Comparison of ENCODE assay signal across 1 cellular context in the genomic region with DNA sequence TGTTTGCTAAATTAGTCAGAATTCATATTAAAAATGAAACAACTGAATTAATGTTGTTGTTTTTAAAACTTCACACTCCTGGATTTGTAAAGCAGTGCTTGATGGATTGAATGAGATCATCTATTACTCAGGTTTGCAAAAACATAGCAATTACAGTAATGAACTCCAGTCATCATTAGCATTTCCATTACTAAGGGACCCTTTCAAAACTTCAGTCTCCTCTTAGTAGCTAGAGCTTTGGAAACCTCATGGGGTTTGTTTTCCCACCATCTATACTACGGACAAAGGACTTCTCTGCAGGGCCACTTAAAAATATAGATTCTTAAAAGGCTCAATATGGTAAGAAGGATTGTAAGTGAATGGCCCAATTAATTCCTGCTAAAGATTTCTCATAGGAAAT.
TF ChIP-seq lines count a peak whose summit lies in the region.

No MANE protein-coding gene starts in this region.

TF ChIP-seq in IMR-90, 13 proteins besides CTCF, POLR2A, EP300 and RAD21 (continued from another document):
- TF ChIP-seq CHD1 (IDR thresholded peaks at IDR 0.05; ENCODE audit: low read depth, low read length) (no peak), CEBPB (IDR thresholded peaks at IDR 0.05; ENCODE audit: low read depth, low read length) (no peak), BHLHE40 (IDR thresholded peaks at IDR 0.05; ENCODE audit: low read depth, low read length) (no peak), SMC3 (IDR thresholded peaks at IDR 0.05; ENCODE audit: low read depth, low read length) (no peak), MAFK (IDR thresholded peaks at IDR 0.05; ENCODE audit: low read depth, low read length) (no peak), MAZ (IDR thresholded peaks at IDR 0.05; ENCODE audit: borderline replicate concordance, low read depth, low read length) (no peak), RCOR1 (IDR thresholded peaks at IDR 0.05; ENCODE audit: insufficient replicate concordance, low read length) (no peak), NFE2L2 (IDR thresholded peaks at IDR 0.05; ENCODE audit: low read depth, low read length) (no peak), RFX5 (IDR thresholded peaks at IDR 0.05; ENCODE audit: low read depth, low read length) (no peak), MXI1 (IDR thresholded peaks at IDR 0.05; ENCODE audit: borderline replicate concordance, low read depth, low read length) (no peak)
- TF ChIP-seq, protein P1, sequence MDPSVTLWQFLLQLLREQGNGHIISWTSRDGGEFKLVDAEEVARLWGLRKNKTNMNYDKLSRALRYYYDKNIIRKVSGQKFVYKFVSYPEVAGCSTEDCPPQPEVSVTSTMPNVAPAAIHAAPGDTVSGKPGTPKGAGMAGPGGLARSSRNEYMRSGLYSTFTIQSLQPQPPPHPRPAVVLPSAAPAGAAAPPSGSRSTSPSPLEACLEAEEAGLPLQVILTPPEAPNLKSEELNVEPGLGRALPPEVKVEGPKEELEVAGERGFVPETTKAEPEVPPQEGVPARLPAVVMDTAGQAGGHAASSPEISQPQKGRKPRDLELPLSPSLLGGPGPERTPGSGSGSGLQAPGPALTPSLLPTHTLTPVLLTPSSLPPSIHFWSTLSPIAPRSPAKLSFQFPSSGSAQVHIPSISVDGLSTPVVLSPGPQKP (IDR thresholded peaks at IDR 0.05; ENCODE audit: borderline replicate concordance, low read depth, low read length): no peak
